29 cellular contexts compared by ENCODE assay signal in the genomic region with DNA sequence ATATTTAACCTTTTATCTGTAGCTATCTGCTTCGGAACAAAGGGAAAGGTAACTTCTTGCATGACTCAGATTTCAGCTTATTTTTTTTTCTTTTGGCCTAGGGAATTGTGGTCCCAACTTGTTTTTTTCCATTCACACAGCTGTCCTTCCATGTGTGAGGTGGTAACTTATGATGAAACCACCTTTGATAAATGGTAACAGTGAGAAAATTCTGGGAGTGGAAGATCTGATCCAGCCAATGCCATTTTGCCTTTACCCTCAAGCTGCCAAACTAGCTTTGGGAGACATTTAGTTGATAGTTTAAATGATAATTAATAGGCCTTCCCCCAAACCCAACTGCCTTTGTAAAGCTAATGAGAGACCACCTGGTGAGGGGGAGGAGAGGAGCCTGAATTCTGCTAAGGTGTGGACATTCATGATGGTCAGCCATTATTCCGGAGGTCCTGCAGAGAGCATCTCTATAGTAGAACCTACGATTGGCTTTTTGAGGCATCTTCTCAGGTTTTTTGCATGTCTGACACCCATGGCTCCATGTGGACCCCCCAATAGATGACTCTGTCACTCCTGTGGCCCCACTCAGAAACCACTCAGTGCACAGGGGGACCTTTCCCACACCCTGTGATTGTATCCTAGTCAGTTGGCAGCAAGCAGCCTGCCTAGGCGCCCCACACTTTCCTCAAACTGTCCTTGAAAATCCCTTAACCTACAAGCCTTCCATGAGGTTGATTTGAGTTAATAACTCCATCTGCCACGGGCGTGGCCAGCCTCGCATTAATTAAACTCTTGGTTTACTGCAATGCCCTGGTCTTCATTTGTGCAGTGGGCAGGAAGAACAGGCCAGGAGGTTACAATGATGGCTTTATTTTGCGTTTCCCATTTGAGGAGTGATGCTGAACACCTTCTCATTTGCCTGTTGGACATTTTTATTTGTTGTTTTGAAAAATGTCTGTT.
A peak's percentile ranks its signal among the peaks of the same experiment; 100 is the strongest.
DNase-seq lines count a peak whose midpoint lies in the region; ATAC-seq, FAIRE-seq and TF ChIP-seq lines count a peak whose summit lies in the region.
"Had no signal": no experiment of that assay in that cellular context is flagged by ENCODE, and none has a peak within 500 bp of the region (broad histone marks: within the 10 kb centered on the region; RNA-seq: fewer than 3 reads in every experiment).

No MANE protein-coding gene starts in this region.

- no peaks in the 10 kb centered on the region for H3K27me3 Mint-ChIP-seq in WTC11 (ENCODE audit: low read depth)
- H3K27me3 Mint-ChIP-seq: activated CD4-positive, alpha-beta memory T cell treated with anti-CD3 and anti-CD28 coated beads, Interleukin-2, amount 10 ng/mL, durations not matched to agents 7 days and 5 days had no signal

- DNase-seq in D721Med (ENCODE audit: insufficient read length, low spot score) (no peak), NCI-H1694 (lab: John Stamatoyannopoulos, UW) (peak; percentile 93), WTC11 (ENCODE audit: low spot score) (peak; percentile 51), left lobe of liver (ENCODE audit: low spot score) (peak; percentile 11), NCI-H128 (lab: John Stamatoyannopoulos, UW; ENCODE audit: unreplicated experiment) (no peak)
- no peak for DNase-seq in activated CD4-positive, alpha-beta T cell treated with anti-CD3 and anti-CD28 coated beads for 4 hours
- DNase-seq: activated CD4-positive, alpha-beta memory T cell treated with anti-CD3 and anti-CD28 coated beads, Interleukin-2, amount 10 ng/mL, durations not matched to agents 7 days and 5 days; activated CD4-positive, CD25-positive, alpha-beta regulatory T cell; activated gamma-delta T cell treated with Interleukin-2 at 50 U/mL for 16 hours; activated T-cell treated with anti-CD3 and anti-CD28 coated beads for 4 hours; BE2C; brain microvascular endothelial cell; COR-L47; effector CD8-positive, alpha-beta T cell; foreskin keratinocyte; left lung; mucosa of descending colon; NCI-H1930; NCI-H510A treated with DMSO at 0.1 percent for 48 hours; posterior cingulate gyrus; sigmoid colon; stimulated activated CD4-positive, alpha-beta T cell treated with anti-CD3 and anti-CD28 coated beads, Interleukin-15, amount 100 ng/mL, for 24 hours; transverse colon had no signal

- H3K36me3 Mint-ChIP-seq in WTC11 = no peaks in the 10 kb centered on the region
- H3K36me3 Mint-ChIP-seq: neural progenitor cell had no signal

- peak overlapping the region; percentile 48 for H3K4me3 Mint-ChIP-seq in WTC11
- H3K4me3 Mint-ChIP-seq: activated CD4-positive, alpha-beta memory T cell treated with anti-CD3 and anti-CD28 coated beads, Interleukin-2, amount 10 ng/mL, durations not matched to agents 7 days and 5 days; neural progenitor cell; T-helper 2 cell treated with Interferon-gamma antibody and Interleukin-4, amounts not matched to agents 5 μg/mL and 100 μg/mL, for 36 hours had no signal

- peaks cover 54% of the 10 kb centered on the region for H3K4me1 Mint-ChIP-seq in WTC11
- H3K4me1 Mint-ChIP-seq: activated CD4-positive, alpha-beta memory T cell treated with anti-CD3 and anti-CD28 coated beads, Interleukin-2, amount 10 ng/mL, durations not matched to agents 7 days and 5 days had no signal

- POLR2A ChIA-PET in WTC11 (lab: Charles Lee) = interaction anchor here (1.3 kb wide), 1 partner anchor 21 kb away, joined by 4 read pairs; no protein-coding TSS in a partner anchor

- TF ChIP-seq CTCF in D721Med (IDR thresholded peaks at IDR 0.05; ENCODE audit: insufficient read depth, missing control alignments) (no peak), WTC11 (IDR thresholded peaks at IDR 0.05) (no peak)

- ATAC-seq in WTC11 (peak; percentile 89), left lobe of liver (no peak), HG02759 (IDR thresholded peaks at IDR 0.05; ENCODE audit: unreplicated experiment) (no peak), HG03565 (IDR thresholded peaks at IDR 0.05; ENCODE audit: unreplicated experiment) (no peak)
- ATAC-seq: A549, foreskin keratinocyte, left lung, mucosa of descending colon, SK-N-SH treated with all-trans-retinoic acid at 6 μM for 48 hours had no signal

- FAIRE-seq in D721Med (lab: Jason Lieb, UNC) = peak; percentile 87
- FAIRE-seq: A549 had no signal

- CTCF ChIA-PET in WTC11 (lab: Charles Lee) = interaction anchor here (0.9 to 1.6 kb wide), 3 partner anchors 22 to 107 kb away, joined by 3 read pairs; no protein-coding TSS in a partner anchor

- H3K27ac Mint-ChIP-seq in WTC11 = peak overlapping the region; percentile 98
- H3K27ac Mint-ChIP-seq: activated CD4-positive, alpha-beta memory T cell treated with anti-CD3 and anti-CD28 coated beads, Interleukin-2, amount 10 ng/mL, durations not matched to agents 7 days and 5 days; neural progenitor cell; T-helper 2 cell treated with Interferon-gamma antibody and Interleukin-4, amounts not matched to agents 5 μg/mL and 100 μg/mL, for 36 hours had no signal

- peaks cover 5% of the 10 kb centered on the region for H3K9me3 Mint-ChIP-seq in WTC11
- H3K9me3 Mint-ChIP-seq: activated CD4-positive, alpha-beta memory T cell treated with anti-CD3 and anti-CD28 coated beads, Interleukin-2, amount 10 ng/mL, durations not matched to agents 7 days and 5 days had no signal

TF ChIP-seq in WTC11, 78 proteins besides CTCF, POLR2A, EP300 and RAD21:
- TF ChIP-seq HMGA2 (CRISPR knock-in tag; IDR thresholded peaks at IDR 0.05) = no peak
- TF ChIP-seq, protein P1, sequence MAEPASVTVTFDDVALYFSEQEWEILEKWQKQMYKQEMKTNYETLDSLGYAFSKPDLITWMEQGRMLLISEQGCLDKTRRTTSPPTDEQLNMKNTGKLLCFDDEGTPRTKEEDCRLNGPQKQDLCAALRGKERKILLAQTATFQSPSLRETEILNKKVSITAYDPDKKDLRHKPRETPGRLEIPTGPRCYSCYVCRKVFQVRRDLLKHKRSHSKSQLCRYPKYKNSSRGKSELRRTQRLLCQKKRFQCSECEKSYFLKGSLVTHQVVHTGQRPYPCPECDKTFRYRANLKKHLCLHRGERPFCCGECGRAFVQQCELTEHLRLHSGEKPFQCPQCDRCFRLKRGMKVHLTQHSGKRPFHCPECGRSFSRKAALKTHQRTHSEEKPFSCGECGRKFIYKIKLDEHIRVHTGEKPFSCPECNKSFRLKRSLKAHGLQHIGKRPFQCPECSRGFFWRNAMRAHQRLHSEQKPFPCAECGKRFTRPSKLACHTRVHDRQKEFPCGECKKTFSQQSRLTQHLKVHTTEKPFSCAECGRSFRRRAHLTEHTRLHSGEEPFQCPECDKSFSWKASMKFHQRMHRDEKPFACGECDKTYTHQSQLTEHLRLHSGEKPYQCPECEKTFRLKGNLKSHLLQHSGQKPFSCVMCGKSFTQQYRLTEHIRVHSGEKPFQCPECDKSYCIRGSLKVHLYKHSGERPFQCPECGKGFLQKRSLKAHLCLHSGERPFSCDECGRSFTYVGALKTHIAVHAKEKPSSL (CRISPR knock-in tag; conservative IDR thresholded peaks at IDR 0.05) = 0 out of 2 replicates have a peak, but pooled peaks have one; percentile 54
- peak; percentile 62; the same call in 1 of the 2 replicates for TF ChIP-seq ZNF423 (CRISPR knock-in tag; IDR thresholded peaks at IDR 0.05)
- TF ChIP-seq NFE2L1 (CRISPR knock-in tag; IDR thresholded peaks at IDR 0.05) = 0 out of 2 replicates have a peak, but pooled peaks have one; percentile 0
- TF ChIP-seq, protein P2, sequence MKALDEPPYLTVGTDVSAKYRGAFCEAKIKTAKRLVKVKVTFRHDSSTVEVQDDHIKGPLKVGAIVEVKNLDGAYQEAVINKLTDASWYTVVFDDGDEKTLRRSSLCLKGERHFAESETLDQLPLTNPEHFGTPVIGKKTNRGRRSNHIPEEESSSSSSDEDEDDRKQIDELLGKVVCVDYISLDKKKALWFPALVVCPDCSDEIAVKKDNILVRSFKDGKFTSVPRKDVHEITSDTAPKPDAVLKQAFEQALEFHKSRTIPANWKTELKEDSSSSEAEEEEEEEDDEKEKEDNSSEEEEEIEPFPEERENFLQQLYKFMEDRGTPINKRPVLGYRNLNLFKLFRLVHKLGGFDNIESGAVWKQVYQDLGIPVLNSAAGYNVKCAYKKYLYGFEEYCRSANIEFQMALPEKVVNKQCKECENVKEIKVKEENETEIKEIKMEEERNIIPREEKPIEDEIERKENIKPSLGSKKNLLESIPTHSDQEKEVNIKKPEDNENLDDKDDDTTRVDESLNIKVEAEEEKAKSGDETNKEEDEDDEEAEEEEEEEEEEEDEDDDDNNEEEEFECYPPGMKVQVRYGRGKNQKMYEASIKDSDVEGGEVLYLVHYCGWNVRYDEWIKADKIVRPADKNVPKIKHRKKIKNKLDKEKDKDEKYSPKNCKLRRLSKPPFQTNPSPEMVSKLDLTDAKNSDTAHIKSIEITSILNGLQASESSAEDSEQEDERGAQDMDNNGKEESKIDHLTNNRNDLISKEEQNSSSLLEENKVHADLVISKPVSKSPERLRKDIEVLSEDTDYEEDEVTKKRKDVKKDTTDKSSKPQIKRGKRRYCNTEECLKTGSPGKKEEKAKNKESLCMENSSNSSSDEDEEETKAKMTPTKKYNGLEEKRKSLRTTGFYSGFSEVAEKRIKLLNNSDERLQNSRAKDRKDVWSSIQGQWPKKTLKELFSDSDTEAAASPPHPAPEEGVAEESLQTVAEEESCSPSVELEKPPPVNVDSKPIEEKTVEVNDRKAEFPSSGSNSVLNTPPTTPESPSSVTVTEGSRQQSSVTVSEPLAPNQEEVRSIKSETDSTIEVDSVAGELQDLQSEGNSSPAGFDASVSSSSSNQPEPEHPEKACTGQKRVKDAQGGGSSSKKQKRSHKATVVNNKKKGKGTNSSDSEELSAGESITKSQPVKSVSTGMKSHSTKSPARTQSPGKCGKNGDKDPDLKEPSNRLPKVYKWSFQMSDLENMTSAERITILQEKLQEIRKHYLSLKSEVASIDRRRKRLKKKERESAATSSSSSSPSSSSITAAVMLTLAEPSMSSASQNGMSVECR (CRISPR knock-in tag; IDR thresholded peaks at IDR 0.05; ENCODE audit: borderline replicate concordance) = no peak
- TF ChIP-seq MXD4 (CRISPR knock-in tag; IDR thresholded peaks at IDR 0.05; ENCODE audit: borderline replicate concordance) = 0 out of 2 replicates have a peak, but pooled peaks have one; percentile 17

Comparison
In these comparisons a context has a peak if more than half of its experiments do, and no peak if none do; other contexts are left out.
1. DNase-seq: peak in NCI-H1694 (single experiment), WTC11 (single experiment) and left lobe of liver (single experiment); none in D721Med (single experiment), activated CD4-positive, alpha-beta T cell treated with anti-CD3 and anti-CD28 coated beads for 4 hours (0 of 2) and NCI-H128 (single experiment).